Comparison of ENCODE assay signal across 8 cellular contexts in genomic region chr17:19376799-19377198, GRCh38. TPM values are rescaled to one million over a fixed set of nuclear protein-coding genes. Genes with fewer than 3 reads are reported as not detected.
DNase-seq lines count a peak whose midpoint lies in the region; ATAC-seq and TF ChIP-seq lines count a peak whose summit lies in the region.

No MANE protein-coding gene starts in this region.

- H3K4me3 ChIP-seq in BE2C (ENCODE audit: low read depth, low read length) = peak overlapping the region; percentile 78
- peak overlapping the region; percentile 70 for H3K4me3 ChIP-seq in HUES6 (ENCODE audit: low read depth, low read length)
- peak overlapping the region; percentile 94 for H3K4me3 ChIP-seq in upper lobe of right lung

- H3K4me3 Mint-ChIP-seq in activated naive CD8-positive, alpha-beta T cell treated with anti-CD3 and anti-CD28 coated beads, Interleukin-2, amount 50 U/mL, for 24 hours = peak overlapping the region; percentile 99

- in situ Hi-C loops in GM13977 (cut with MboI; ENCODE audit: low pct_unique_long_range_greater_than_20kb, low sequenced_read_pairs, unreplicated experiment) = no loop called here

- intact Hi-C loops in upper lobe of right lung (cut with DNase I) = no loop called here

- H3K27me3 Mint-ChIP-seq in activated naive CD8-positive, alpha-beta T cell treated with anti-CD3 and anti-CD28 coated beads, Interleukin-2, amount 50 U/mL, for 24 hours = no peaks in the 10 kb centered on the region

- H3K36me3 Mint-ChIP-seq in activated naive CD8-positive, alpha-beta T cell treated with anti-CD3 and anti-CD28 coated beads, Interleukin-2, amount 50 U/mL, for 24 hours (ENCODE audit: low read depth) = peaks cover 4% of the 10 kb centered on the region

- peaks cover 19% of the 10 kb centered on the region for H3K4me1 Mint-ChIP-seq in activated naive CD8-positive, alpha-beta T cell treated with anti-CD3 and anti-CD28 coated beads, Interleukin-2, amount 50 U/mL, for 24 hours

- peak overlapping the region; percentile 97 for H3K27ac Mint-ChIP-seq in activated naive CD8-positive, alpha-beta T cell treated with anti-CD3 and anti-CD28 coated beads, Interleukin-2, amount 50 U/mL, for 24 hours

- DNase-seq in BE2C = no peak
- DNase-seq in activated naive CD8-positive, alpha-beta T cell treated with anti-CD3 and anti-CD28 coated beads, Interleukin-2, amount 50 U/mL, for 24 hours = no peak
- DNase-seq in left kidney (ENCODE audit: low read depth, low spot score) = peak; percentile 37
- DNase-seq in upper lobe of right lung = no peak
- no peak for DNase-seq in GM19238 (ENCODE audit: insufficient read length, low spot score)
- no peak for DNase-seq in GM13977 (ENCODE audit: low spot score)
- DNase-seq in activated CD4-positive, CD25-positive, alpha-beta regulatory T cell (lab: John Stamatoyannopoulos, UW) = no peak

- H3K4me1 ChIP-seq in BE2C (no peaks in the 10 kb centered on the region), HUES6 (ENCODE audit: control insufficient read depth, insufficient read depth, low read length) (peaks cover 15% of the 10 kb centered on the region), upper lobe of right lung (peaks cover 21% of the 10 kb centered on the region)

- peaks cover 6% of the 10 kb centered on the region; the same call in 1 of the 2 replicates for H3K36me3 ChIP-seq in BE2C
- H3K36me3 ChIP-seq in HUES6 (ENCODE audit: control insufficient read depth, insufficient read depth, low read length) = peaks cover 25% of the 10 kb centered on the region
- H3K36me3 ChIP-seq in upper lobe of right lung = peaks cover 24% of the 10 kb centered on the region

- H3K27ac ChIP-seq in HUES6 (ENCODE audit: low read depth, low read length) = peak overlapping the region; percentile 35; the same call in 1 of the 2 replicates
- peak overlapping the region; percentile 98 for H3K27ac ChIP-seq in upper lobe of right lung

- TF ChIP-seq CTCF in BE2C (IDR thresholded peaks at IDR 0.05; ENCODE audit: low read depth, low read length) (no peak), upper lobe of right lung (IDR thresholded peaks at IDR 0.05) (no peak), GM13977 (IDR thresholded peaks at IDR 0.05; ENCODE audit: extremely low read depth, insufficient read depth, missing control alignments) (no peak)

- no peaks in the 10 kb centered on the region for H3K9me3 Mint-ChIP-seq in activated naive CD8-positive, alpha-beta T cell treated with anti-CD3 and anti-CD28 coated beads, Interleukin-2, amount 50 U/mL, for 24 hours

- ATAC-seq in activated naive CD8-positive, alpha-beta T cell treated with anti-CD3 and anti-CD28 coated beads, Interleukin-2, amount 50 U/mL, for 24 hours = no peak
- ATAC-seq in upper lobe of right lung = no peak

- H3K9me3 ChIP-seq in BE2C = no peaks in the 10 kb centered on the region
- H3K9me3 ChIP-seq in HUES6 (ENCODE audit: control insufficient read depth, insufficient read depth, low read depth, low read length) = no peaks in the 10 kb centered on the region
- no peaks in the 10 kb centered on the region for H3K9me3 ChIP-seq in upper lobe of right lung

- peak overlapping the region; percentile 87 for H3K9ac ChIP-seq in HUES6 (ENCODE audit: low read length)

- no peaks in the 10 kb centered on the region for H3K27me3 ChIP-seq in BE2C
- H3K27me3 ChIP-seq in HUES6 (ENCODE audit: control insufficient read depth, insufficient read depth, low read length) = no peaks in the 10 kb centered on the region
- H3K27me3 ChIP-seq in upper lobe of right lung = no peaks in the 10 kb centered on the region

RNA-seq across cellular contexts. Expression of gene MAPK7, which starts 1.5 kb away (rescaled TPM):
- polyA plus RNA-seq in BE2C (2012; ENCODE audit: insufficient read depth, insufficient read length, low read depth) = 28.1 TPM
- total RNA-seq in upper lobe of right lung = 25.7 TPM

RNA-seq across cellular contexts. Expression of gene MFAP4, which starts 10.2 kb away (rescaled TPM):
- polyA plus RNA-seq in BE2C (2012; ENCODE audit: insufficient read depth, insufficient read length, low read depth) = 80.5 TPM
- total RNA-seq in upper lobe of right lung = 270 TPM

RNA-seq across cellular contexts. Expression of gene B9D1, which starts 14.3 kb away (rescaled TPM):
- 4.8 TPM for polyA plus RNA-seq in BE2C (2012; ENCODE audit: insufficient read depth, insufficient read length, low read depth)
- 9.9 TPM for total RNA-seq in upper lobe of right lung

RNA-seq across cellular contexts. Expression of gene RNF112, which starts 34.2 kb away (rescaled TPM):
- 30.6 TPM for polyA plus RNA-seq in BE2C (2012; ENCODE audit: insufficient read depth, insufficient read length, low read depth)
- total RNA-seq in upper lobe of right lung = 1.6 TPM
